Comparison of ENCODE assay signal across 17 cellular contexts in genomic region chr11:88332851-88333250, GRCh38. TPM values are rescaled to one million over a fixed set of nuclear protein-coding genes. Genes with fewer than 3 reads are reported as not detected.
DNase-seq lines count a peak whose midpoint lies in the region; ATAC-seq and TF ChIP-seq lines count a peak whose summit lies in the region.
"Had no signal": no experiment of that assay in that cellular context is flagged by ENCODE, and none has a peak within 500 bp of the region (broad histone marks: within the 10 kb centered on the region; RNA-seq: fewer than 3 reads in every experiment).

No MANE protein-coding gene starts in this region.

- H3K9me2 ChIP-seq in Karpas-422 (replicated peaks; ENCODE audit: insufficient read depth, low read length): no peaks in the 10 kb centered on the region

- no peak overlapping the region for H3K9ac ChIP-seq in Karpas-422 (ENCODE audit: low read length)

- H3K4me1 Mint-ChIP-seq in T-helper 2 cell treated with Interferon-gamma antibody and Interleukin-4, amounts not matched to agents 5 μg/mL and 100 μg/mL, for 36 hours (ENCODE audit: low read depth): peaks cover 59% of the 10 kb centered on the region
- H3K4me1 Mint-ChIP-seq in dendritic cell treated with granulocyte-macrophage colony-stimulating factor and Interleukin-4, amounts not matched to agents 40 ng/mL and 50 ng/mL, for 4 days (ENCODE audit: low read depth): peaks cover 29% of the 10 kb centered on the region

- H3K36me3 ChIP-seq in Karpas-422 (ENCODE audit: insufficient read depth, low read length) (peaks cover 78% of the 10 kb centered on the region), osteoblast (ENCODE audit: insufficient read depth, low read length) (peaks cover 34% of the 10 kb centered on the region)

- no peak for TF ChIP-seq CTCF in osteoblast (IDR thresholded peaks at IDR 0.05; ENCODE audit: extremely low read depth, low read depth, low read length)

- H3K4me2 ChIP-seq in Karpas-422 (ENCODE audit: low read depth, low read length, poor library complexity, severe bottlenecking) (peak overlapping the region; percentile 96), osteoblast (ENCODE audit: insufficient read depth, low read length) (no peak overlapping the region)

- H4K20me1 ChIP-seq in Karpas-422 (ENCODE audit: insufficient read depth, low read depth, low read length): peaks cover 9% of the 10 kb centered on the region; the same call in 1 of the 2 replicates
- no peaks in the 10 kb centered on the region for H4K20me1 ChIP-seq in osteoblast (ENCODE audit: insufficient read depth, low read length)

- H2AFZ ChIP-seq in Karpas-422 (ENCODE audit: low read length) (no peak overlapping the region), osteoblast (ENCODE audit: low read length) (no peak overlapping the region)

- no peaks in the 10 kb centered on the region for H3K27me3 ChIP-seq in Karpas-422 (ENCODE audit: low read length)
- H3K27me3 ChIP-seq in osteoblast (ENCODE audit: insufficient read depth, low read length): no peaks in the 10 kb centered on the region
- H3K27me3 ChIP-seq: body of pancreas, foreskin keratinocyte, stomach had no signal

- H3K9me3 Mint-ChIP-seq in T-helper 2 cell treated with Interferon-gamma antibody and Interleukin-4, amounts not matched to agents 5 μg/mL and 100 μg/mL, for 36 hours: no peaks in the 10 kb centered on the region
- no peaks in the 10 kb centered on the region for H3K9me3 Mint-ChIP-seq in dendritic cell treated with granulocyte-macrophage colony-stimulating factor and Interleukin-4, amounts not matched to agents 40 ng/mL and 50 ng/mL, for 4 days
- H3K9me3 Mint-ChIP-seq: activated naive CD8-positive, alpha-beta T cell treated with anti-CD3 and anti-CD28 coated beads for 36 hours; nephron progenitor cell had no signal

- no peak for ATAC-seq in GM18868 (IDR thresholded peaks at IDR 0.05; ENCODE audit: unreplicated experiment)
- ATAC-seq: body of pancreas, foreskin keratinocyte had no signal

- H3K27ac ChIP-seq in Karpas-422 (ENCODE audit: low read length): no peak overlapping the region
- peak overlapping the region; percentile 3 for H3K27ac ChIP-seq in osteoblast (ENCODE audit: low read depth, low read length)
- H3K27ac ChIP-seq: body of pancreas, foreskin keratinocyte, stomach had no signal

- H3K4me3 ChIP-seq in Karpas-422 (ENCODE audit: low read length) (no peak overlapping the region), osteoblast (ENCODE audit: insufficient read depth, low read length) (no peak overlapping the region)
- H3K4me3 ChIP-seq: body of pancreas, stomach had no signal

- no peaks in the 10 kb centered on the region for H3K27me3 Mint-ChIP-seq in T-helper 2 cell treated with Interferon-gamma antibody and Interleukin-4, amounts not matched to agents 5 μg/mL and 100 μg/mL, for 36 hours (ENCODE audit: low read depth)
- no peaks in the 10 kb centered on the region for H3K27me3 Mint-ChIP-seq in dendritic cell treated with granulocyte-macrophage colony-stimulating factor and Interleukin-4, amounts not matched to agents 40 ng/mL and 50 ng/mL, for 4 days
- H3K27me3 Mint-ChIP-seq: activated naive CD8-positive, alpha-beta T cell treated with anti-CD3 and anti-CD28 coated beads for 36 hours had no signal

- H3K9me3 ChIP-seq in Karpas-422 (ENCODE audit: low read length) (no peaks in the 10 kb centered on the region), osteoblast (ENCODE audit: low read depth, low read length) (no peaks in the 10 kb centered on the region)
- H3K9me3 ChIP-seq: body of pancreas, stomach had no signal

- H3K4me1 ChIP-seq in Karpas-422 (ENCODE audit: low read length): peaks cover 82% of the 10 kb centered on the region
- peaks cover 9% of the 10 kb centered on the region for H3K4me1 ChIP-seq in osteoblast (ENCODE audit: insufficient read depth, low read length)

- H3K27ac Mint-ChIP-seq in T-helper 2 cell treated with Interferon-gamma antibody and Interleukin-4, amounts not matched to agents 5 μg/mL and 100 μg/mL, for 36 hours: no peak overlapping the region
- H3K27ac Mint-ChIP-seq in dendritic cell treated with granulocyte-macrophage colony-stimulating factor and Interleukin-4, amounts not matched to agents 40 ng/mL and 50 ng/mL, for 4 days: peak overlapping the region; percentile 90
- H3K27ac Mint-ChIP-seq: activated naive CD8-positive, alpha-beta T cell treated with anti-CD3 and anti-CD28 coated beads for 36 hours; nephron progenitor cell had no signal

- no peak for DNase-seq in T-helper 2 cell treated with Interferon-gamma antibody and Interleukin-4, amounts not matched to agents 5 μg/mL and 100 μg/mL, for 36 hours (ENCODE audit: low spot score)
- DNase-seq in T-helper 2 cell: no peak
- no peak for DNase-seq in Karpas-422
- DNase-seq in osteoblast (ENCODE audit: insufficient read length, low spot score, missing footprints): peak; percentile 60
- no peak for DNase-seq in NCI-H748 (lab: John Stamatoyannopoulos, UW; ENCODE audit: unreplicated experiment)
- DNase-seq in NCI-H1417 (lab: John Stamatoyannopoulos, UW): no peak
- DNase-seq: activated naive CD8-positive, alpha-beta T cell treated with anti-CD3 and anti-CD28 coated beads for 36 hours; body of pancreas; cortex of kidney; foreskin keratinocyte; NCI-H1930; NCI-H446 treated with DMSO at 0.1 percent for 48 hours; nephron progenitor cell; posterior cingulate gyrus; stomach had no signal

- H3K4me3 Mint-ChIP-seq in T-helper 2 cell treated with Interferon-gamma antibody and Interleukin-4, amounts not matched to agents 5 μg/mL and 100 μg/mL, for 36 hours: peak overlapping the region; percentile 21
- H3K4me3 Mint-ChIP-seq in dendritic cell treated with granulocyte-macrophage colony-stimulating factor and Interleukin-4, amounts not matched to agents 40 ng/mL and 50 ng/mL, for 4 days: peak overlapping the region; percentile 68
- H3K4me3 Mint-ChIP-seq: activated naive CD8-positive, alpha-beta T cell treated with anti-CD3 and anti-CD28 coated beads for 36 hours; nephron progenitor cell had no signal

- peaks cover 67% of the 10 kb centered on the region for H3K36me3 Mint-ChIP-seq in T-helper 2 cell treated with Interferon-gamma antibody and Interleukin-4, amounts not matched to agents 5 μg/mL and 100 μg/mL, for 36 hours (ENCODE audit: low read depth)
- H3K36me3 Mint-ChIP-seq in dendritic cell treated with granulocyte-macrophage colony-stimulating factor and Interleukin-4, amounts not matched to agents 40 ng/mL and 50 ng/mL, for 4 days (ENCODE audit: low read depth): peaks cover 100% of the 10 kb centered on the region

- intact Hi-C loops in dendritic cell treated with granulocyte-macrophage colony-stimulating factor and Interleukin-4, amounts not matched to agents 40 ng/mL and 50 ng/mL, for 4 days (cut with micrococcal nuclease): no loop called here

- peaks cover 98% of the 10 kb centered on the region for H3K79me2 ChIP-seq in Karpas-422 (ENCODE audit: low read length)
- peaks cover 14% of the 10 kb centered on the region for H3K79me2 ChIP-seq in osteoblast (ENCODE audit: insufficient read depth, low read length)

RNA-seq across cellular contexts. Expression of gene CTSC, which starts 4.7 kb away (rescaled TPM):
- total RNA-seq in Karpas-422 (2014; rRNA removed; shearing (Covaris generic); ENCODE audit: low replicate concordance): 259 and 453 TPM in 2 replicates
- 23.5 and 25.9 TPM in 2 replicates for total RNA-seq in osteoblast
